ENCODE assay signal across 13 cellular contexts in the genomic region with DNA sequence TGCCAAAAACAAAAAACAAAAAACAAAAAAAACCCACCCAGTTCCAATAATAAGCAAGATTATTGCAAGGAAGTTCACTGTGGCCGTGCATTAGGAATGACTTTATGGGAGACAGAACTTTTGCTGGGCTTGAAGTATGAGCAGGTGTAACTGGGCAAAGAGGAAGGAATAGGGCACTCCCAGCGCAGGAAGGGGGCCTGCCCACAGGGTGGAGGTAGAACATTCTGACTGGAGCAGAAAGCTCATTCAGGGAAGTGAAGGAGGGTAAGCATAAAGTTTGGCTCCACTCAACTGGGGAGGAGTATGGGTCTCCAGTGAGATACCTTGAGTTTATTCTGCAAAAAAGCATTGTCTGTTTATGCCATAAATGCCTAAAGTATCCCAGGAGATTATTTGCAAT. TPM values are rescaled to one million over a fixed set of nuclear protein-coding genes. Genes with fewer than 3 reads are reported as not detected.
DNase-seq lines count a peak whose midpoint lies in the region; ATAC-seq and TF ChIP-seq lines count a peak whose summit lies in the region.
"Had no signal": no experiment of that assay in that cellular context is flagged by ENCODE, and none has a peak within 500 bp of the region (broad histone marks: within the 10 kb centered on the region; RNA-seq: fewer than 3 reads in every experiment).

No MANE protein-coding gene starts in this region.

- no peaks in the 10 kb centered on the region for H3K79me2 ChIP-seq in MM.1S (ENCODE audit: low read length)
- no peaks in the 10 kb centered on the region for H3K79me2 ChIP-seq in mammary epithelial cell (ENCODE audit: insufficient read depth, low read length)

- H3K4me3 Mint-ChIP-seq in activated CD4-positive, alpha-beta memory T cell treated with anti-CD3 and anti-CD28 coated beads, Interleukin-2, amount 10 ng/mL, durations not matched to agents 7 days and 5 days, result no peak overlapping the region
- H3K4me3 Mint-ChIP-seq: activated T-helper 1 cell treated with anti-CD3 and anti-CD28 coated beads, Interleukin-12 subunit alpha, Interleukin-12 subunit beta, Interleukin-2, Interleukin-4 antibody, amounts not matched to agents 30 ng/mL and 10 ng/mL and 1 ng/mL, durations not matched to agents 14 hours and 24 hours and 36 hours had no signal

- no peak overlapping the region for H3K27ac ChIP-seq in MM.1S (ENCODE audit: low read length)
- no peak overlapping the region for H3K27ac ChIP-seq in mammary epithelial cell (ENCODE audit: insufficient read depth, low read depth, low read length)
- no peak overlapping the region for H3K27ac ChIP-seq in psoas muscle
- H3K27ac ChIP-seq: esophagus muscularis mucosa, pancreas had no signal

- no peaks in the 10 kb centered on the region for H3F3A ChIP-seq in MM.1S (ENCODE audit: insufficient read depth, low read length)

- no peaks in the 10 kb centered on the region for H3K9me3 Mint-ChIP-seq in activated CD4-positive, alpha-beta memory T cell treated with anti-CD3 and anti-CD28 coated beads, Interleukin-2, amount 10 ng/mL, durations not matched to agents 7 days and 5 days
- H3K9me3 Mint-ChIP-seq: activated T-helper 1 cell treated with anti-CD3 and anti-CD28 coated beads, Interleukin-12 subunit alpha, Interleukin-12 subunit beta, Interleukin-2, Interleukin-4 antibody, amounts not matched to agents 30 ng/mL and 10 ng/mL and 1 ng/mL, durations not matched to agents 14 hours and 24 hours and 36 hours had no signal

- no peak overlapping the region for H3K9ac ChIP-seq in MM.1S (ENCODE audit: low read length)
- H3K9ac ChIP-seq in mammary epithelial cell (ENCODE audit: insufficient read depth, low read length), result no peak overlapping the region

- H3K4me1 ChIP-seq in MM.1S (ENCODE audit: low read length), result no peaks in the 10 kb centered on the region
- H3K4me1 ChIP-seq in mammary epithelial cell (ENCODE audit: insufficient read depth, low read length), result peaks cover 4% of the 10 kb centered on the region
- H3K4me1 ChIP-seq in psoas muscle, result peaks cover 9% of the 10 kb centered on the region
- H3K4me1 ChIP-seq: esophagus muscularis mucosa, pancreas had no signal

- H3K36me3 ChIP-seq in MM.1S (replicated peaks; ENCODE audit: insufficient read depth, low read length), result no peaks in the 10 kb centered on the region
- no peaks in the 10 kb centered on the region for H3K36me3 ChIP-seq in mammary epithelial cell (ENCODE audit: insufficient read depth, low read length)
- no peaks in the 10 kb centered on the region for H3K36me3 ChIP-seq in psoas muscle (ENCODE audit: insufficient read depth in 1 of 2, low read depth in 1 of 2)
- H3K36me3 ChIP-seq: esophagus muscularis mucosa, pancreas had no signal

- no peak overlapping the region for H3K27ac Mint-ChIP-seq in activated CD4-positive, alpha-beta memory T cell treated with anti-CD3 and anti-CD28 coated beads, Interleukin-2, amount 10 ng/mL, durations not matched to agents 7 days and 5 days
- H3K27ac Mint-ChIP-seq: activated T-helper 1 cell treated with anti-CD3 and anti-CD28 coated beads, Interleukin-12 subunit alpha, Interleukin-12 subunit beta, Interleukin-2, Interleukin-4 antibody, amounts not matched to agents 30 ng/mL and 10 ng/mL and 1 ng/mL, durations not matched to agents 14 hours and 24 hours and 36 hours had no signal

- H3K9me2 ChIP-seq in MM.1S (replicated peaks; ENCODE audit: insufficient read depth, low read length), result no peaks in the 10 kb centered on the region

- H3K4me1 Mint-ChIP-seq in activated CD4-positive, alpha-beta memory T cell treated with anti-CD3 and anti-CD28 coated beads, Interleukin-2, amount 10 ng/mL, durations not matched to agents 7 days and 5 days, result no peaks in the 10 kb centered on the region

- 100% methylated on average over 2 of the region's 2 CpGs for WGBS in mammary epithelial cell (ENCODE audit: low coverage, missing lambda C conversion rate)
- WGBS in psoas muscle, 3 donors, result 60 to 62% (median 60%) methylated on average over 2 of the region's 2 CpGs

- no peaks in the 10 kb centered on the region for H3K9me3 ChIP-seq in MM.1S (replicated peaks; ENCODE audit: insufficient read depth, low read length)
- no peaks in the 10 kb centered on the region for H3K9me3 ChIP-seq in mammary epithelial cell (replicated peaks; ENCODE audit: insufficient read depth, low read length)
- H3K9me3 ChIP-seq in psoas muscle, result no peaks in the 10 kb centered on the region
- H3K9me3 ChIP-seq: esophagus muscularis mucosa, pancreas had no signal

- H3K4me3 ChIP-seq in MM.1S (ENCODE audit: low read length) (no peak overlapping the region), mammary epithelial cell (replicated peaks in 1 of 3; ENCODE audit: insufficient read depth in 1 of 3, low read depth in 2 of 3, low read length in 3 of 3) (no peak overlapping the region), psoas muscle (no peak overlapping the region)
- H3K4me3 ChIP-seq: esophagus muscularis mucosa, pancreas had no signal

- POLR2A ChIA-PET in activated CD4-positive, alpha-beta memory T cell treated with anti-CD3 and anti-CD28 coated beads, Interleukin-2, amount 10 ng/mL, durations not matched to agents 7 days and 5 days (lab: Charles Lee), result no interaction called here

- H3K27me3 ChIP-seq in MM.1S (replicated peaks; ENCODE audit: insufficient read depth, low read length), result no peaks in the 10 kb centered on the region
- H3K27me3 ChIP-seq in mammary epithelial cell (ENCODE audit: insufficient read depth, low read length), result peaks cover 4% of the 10 kb centered on the region
- no peaks in the 10 kb centered on the region for H3K27me3 ChIP-seq in psoas muscle (ENCODE audit: insufficient read depth in 3 of 3, low read length in 2 of 3)
- H3K27me3 ChIP-seq: esophagus muscularis mucosa, pancreas had no signal

- CTCF ChIA-PET in mammary epithelial cell (lab: Charles Lee; ENCODE audit: low non-redundant PET), result no interaction called here
- CTCF ChIA-PET in activated CD4-positive, alpha-beta memory T cell treated with anti-CD3 and anti-CD28 coated beads, Interleukin-2, amount 10 ng/mL, durations not matched to agents 7 days and 5 days (lab: Charles Lee), result no interaction called here

- H3K27me3 Mint-ChIP-seq in activated CD4-positive, alpha-beta memory T cell treated with anti-CD3 and anti-CD28 coated beads, Interleukin-2, amount 10 ng/mL, durations not matched to agents 7 days and 5 days, result peaks cover 16% of the 10 kb centered on the region

- no TSS peak for BruUV-seq in mammary epithelial cell (replicated peaks; lab: Mats Ljungman, UMichigan)

- intact Hi-C loops in mammary epithelial cell (cut with micrococcal nuclease), result no loop called here
- intact Hi-C loops in psoas muscle (cut with DNase I), result loop anchor here in 1 of 2 donors (5.0 kb wide), 1 partner anchor 43 kb away; a partner anchor contains a TSS

- in situ Hi-C loops in mammary epithelial cell (cut with MboI; ENCODE audit: low sequenced_read_pairs in 2 of 2), result no loop called here

- H3K36me3 Mint-ChIP-seq in activated CD4-positive, alpha-beta memory T cell treated with anti-CD3 and anti-CD28 coated beads, Interleukin-2, amount 10 ng/mL, durations not matched to agents 7 days and 5 days (ENCODE audit: low read depth), result no peaks in the 10 kb centered on the region

- DNase-seq in NCI-H345 (lab: John Stamatoyannopoulos, UW) (peak; percentile 39), NCI-H345 treated with DMSO at 0.1 percent for 48 hours (lab: John Stamatoyannopoulos, UW; ENCODE audit: unreplicated experiment) (no peak), MM.1S (no peak), mammary epithelial cell (no peak), psoas muscle (no peak), inferior parietal cortex (ENCODE audit: extremely low spot score) (no peak)
- no peak for DNase-seq in activated CD4-positive, alpha-beta memory T cell treated with anti-CD3 and anti-CD28 coated beads, Interleukin-2, amount 10 ng/mL, durations not matched to agents 7 days and 5 days
- DNase-seq: stimulated activated CD4-positive, alpha-beta T cell treated with anti-CD3 and anti-CD28 coated beads, Interleukin-1b, Interleukin-23, amount 100 ng/mL, for 48 hours; stimulated activated naive CD4-positive, alpha-beta T cell treated with Interleukin-2 at 50 U/mL for 16 hours had no signal

- H3K4me2 ChIP-seq in MM.1S (ENCODE audit: low read depth, low read length) (no peak overlapping the region), mammary epithelial cell (ENCODE audit: insufficient read depth, low read depth, low read length) (no peak overlapping the region)

- dilution Hi-C loops in mammary epithelial cell (cut with HindIII; ENCODE audit: low sequenced_read_pairs), result no loop called here

- ATAC-seq in psoas muscle (peak; percentile 56 to 84 (median 76)), GM19324 (IDR thresholded peaks at IDR 0.05; ENCODE audit: low FRiP score, unreplicated experiment) (no peak)

- H4K20me1 ChIP-seq in MM.1S (ENCODE audit: insufficient read depth, low read length) (no peaks in the 10 kb centered on the region), mammary epithelial cell (ENCODE audit: insufficient read depth, low read length) (no peaks in the 10 kb centered on the region)

- TF ChIP-seq CTCF in MM.1S (IDR thresholded peaks at IDR 0.05; ENCODE audit: low read length), result peak; percentile 25; the same call in 1 of the 2 replicates
- TF ChIP-seq CTCF in mammary epithelial cell (conservative IDR thresholded peaks at IDR 0.05 in 1 of 2, IDR thresholded peaks at IDR 0.05 in 1 of 2; ENCODE audit: extremely low read depth in 1 of 2, insufficient read depth in 1 of 2, low read depth in 1 of 2, low read length in 2 of 2), result peak; percentile 16 to 24
- TF ChIP-seq CTCF in psoas muscle (IDR thresholded peaks at IDR 0.05), result peak; percentile 20

- H2AFZ ChIP-seq in MM.1S (ENCODE audit: low read length) (no peak overlapping the region), mammary epithelial cell (ENCODE audit: low read depth, low read length) (no peak overlapping the region)

RNA-seq across cellular contexts. Expression of a gene that starts 42.1 kb away (rescaled TPM):
- under 1 TPM in 1 of 2 donors, not detected in 1; 0.50 TPM for total RNA-seq in mammary epithelial cell
- 0.25 TPM for polyA plus RNA-seq in mammary epithelial cell
- not detected for polyA minus RNA-seq in mammary epithelial cell
- 10 to 100 TPM; 18.5 to 30.7 (median 23.8) TPM for total RNA-seq in psoas muscle
- 10 to 100 TPM in 1 of 3 donors, 1 to 10 TPM in 2; 3.3 to 17.4 (median 8.9) TPM for polyA plus RNA-seq in psoas muscle
- total RNA-seq in activated CD4-positive, alpha-beta memory T cell treated with anti-CD3 and anti-CD28 coated beads, Interleukin-2, amount 10 ng/mL, durations not matched to agents 7 days and 5 days, result not detected
- total RNA-seq: activated T-helper 1 cell treated with anti-CD3 and anti-CD28 coated beads, Interleukin-12 subunit alpha, Interleukin-12 subunit beta, Interleukin-2, Interleukin-4 antibody, amounts not matched to agents 30 ng/mL and 10 ng/mL and 1 ng/mL, durations not matched to agents 14 hours and 24 hours and 36 hours had no signal

Comparison
In these comparisons a context has a peak if more than half of its experiments do, and no peak if none do; other contexts are left out.
1. RNA of a gene that starts 42.1 kb away (total RNA-seq): 18.5 to 30.7 TPM in psoas muscle; 0.50 TPM in mammary epithelial cell and not detected in activated CD4-positive, alpha-beta memory T cell treated with anti-CD3 and anti-CD28 coated beads, Interleukin-2, amount 10 ng/mL, durations not matched to agents 7 days and 5 days; every median in the first group is over 10 times any median in the second.
2. Peak in every context shown above with its lines, with median percentiles within 50 percentile points of each other: CTCF ChIP-seq.